Comparison of ENCODE assay signal across 19 cellular contexts in the genomic region with DNA sequence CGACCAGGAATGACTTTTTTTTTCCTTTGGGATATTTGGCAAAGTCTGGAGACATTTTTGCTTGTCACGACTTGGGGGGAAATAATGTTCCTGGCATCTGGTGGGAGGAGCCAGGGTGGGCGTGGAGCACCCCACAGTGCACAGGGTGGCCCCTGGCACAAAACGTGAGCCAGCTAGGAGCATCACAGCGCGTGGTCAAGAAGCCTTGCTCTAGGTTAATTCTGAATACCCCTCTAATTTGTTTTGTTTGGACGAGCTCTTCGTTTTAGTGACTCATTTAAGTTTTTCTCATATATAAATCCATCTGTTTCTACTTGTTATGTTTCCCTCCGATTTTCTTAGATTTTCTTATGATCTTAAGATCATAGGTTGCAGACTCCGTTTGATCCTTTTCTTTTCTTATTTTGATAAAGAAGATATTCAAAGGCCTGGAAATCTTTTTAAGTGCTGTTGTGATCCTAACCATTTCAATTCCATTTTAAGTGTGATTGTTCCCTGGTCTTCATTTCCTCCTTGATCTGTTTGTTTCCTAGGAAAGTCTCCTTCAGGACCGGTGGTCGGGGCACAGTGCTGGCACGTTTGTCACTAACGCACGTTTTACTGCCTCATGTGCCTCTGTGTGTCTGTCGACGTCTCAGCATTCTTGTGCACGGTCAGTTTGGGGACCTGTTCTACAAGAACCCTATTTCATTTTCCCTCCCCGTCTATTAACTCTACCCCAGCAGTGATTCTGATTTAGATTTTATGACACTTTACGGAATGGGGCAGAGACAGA.
DNase-seq lines count a peak whose midpoint lies in the region; ATAC-seq, FAIRE-seq and TF ChIP-seq lines count a peak whose summit lies in the region.
"Had no signal": no experiment of that assay in that cellular context is flagged by ENCODE, and none has a peak within 500 bp of the region (broad histone marks: within the 10 kb centered on the region; RNA-seq: fewer than 3 reads in every experiment).

No MANE protein-coding gene starts in this region.

- POLR2A ChIA-PET in MCF 10A (lab: Yijun Ruan, JAX), result interaction anchor here (1.3 kb wide), 1 partner anchor 95 kb away, joined by 6 read pairs; the partner anchor contains the start of gene TWIST2

- H2AFZ ChIP-seq in astrocyte (ENCODE audit: low read depth, low read length), result no peak overlapping the region

- H3K36me3 ChIP-seq in breast epithelium (no peaks in the 10 kb centered on the region), astrocyte (ENCODE audit: insufficient read depth, low read length) (no peaks in the 10 kb centered on the region), lung (ENCODE audit: control insufficient read depth in 2 of 2, insufficient read depth in 2 of 2, low read length in 2 of 2) (no peaks in the 10 kb centered on the region)
- H3K36me3 ChIP-seq: BLaER1, thyroid gland had no signal

- peak overlapping the region; percentile 17 for H3K4me2 ChIP-seq in astrocyte (ENCODE audit: low read length)
- H3K4me2 ChIP-seq: BLaER1 had no signal

- 69 to 85% methylated on average over 20 of the region's 20 CpGs for WGBS in lung, 2 donors

- H3K27ac ChIP-seq in breast epithelium, result no peak overlapping the region
- H3K27ac ChIP-seq in astrocyte (ENCODE audit: low read depth, low read length), result no peak overlapping the region
- H3K27ac ChIP-seq in lung (ENCODE audit: low read depth in 1 of 2, low read length in 1 of 2), result no peak overlapping the region
- H3K27ac ChIP-seq: BLaER1, thyroid gland had no signal

- FAIRE-seq in astrocyte (lab: Jason Lieb, UNC), result no peak

- intact Hi-C loops in MCF 10A (cut with micrococcal nuclease) (loop anchor here (10.0 kb wide), 1 partner anchor 218 kb away; no protein-coding TSS in a partner anchor), breast epithelium (cut with DNase I; ENCODE audit: low total_unique reads) (no loop called here)

- peak; percentile 45 for DNase-seq in MCF 10A (ENCODE audit: unreplicated experiment)
- DNase-seq in breast epithelium (ENCODE audit: low spot score in 2 of 2), result no peak
- peak; percentile 73 for DNase-seq in astrocyte (ENCODE audit: low read depth)
- peak; percentile 14 for DNase-seq in lung (ENCODE audit: low spot score)
- no peak for DNase-seq in NCI-H1436 (lab: John Stamatoyannopoulos, UW)
- DNase-seq in GDM1 (lab: John Stamatoyannopoulos, UW), result no peak
- no peak for DNase-seq in SHP77 (lab: John Stamatoyannopoulos, UW)
- DNase-seq: activated naive CD4-positive, alpha-beta T cell treated with anti-CD3 and anti-CD28 coated beads, Interleukin-2, amount 10 ng/mL, durations not matched to agents 7 days and 5 days; activated T-cell treated with anti-CD3 and anti-CD28 coated beads, Interleukin-2, amount 50 U/mL, for 4 hours; anterior cingulate cortex; H7; NCI-H524; RPMI8226; stimulated activated CD4-positive, alpha-beta T cell treated with anti-CD3 and anti-CD28 coated beads, Interleukin-4, amount 100 ng/mL, for 24 hours; stimulated activated naive CD4-positive, alpha-beta T cell treated with Interleukin-2 at 50 U/mL for 16 hours; thyroid gland had no signal

- H3K27me3 Mint-ChIP-seq in MCF 10A (ENCODE audit: insufficient read depth, unreplicated experiment) (no peaks in the 10 kb centered on the region), astrocyte (ENCODE audit: low read depth, unreplicated experiment) (peaks cover 17% of the 10 kb centered on the region)

- H3K4me1 Mint-ChIP-seq in MCF 10A (ENCODE audit: insufficient read depth, unreplicated experiment), result peaks cover 28% of the 10 kb centered on the region
- peaks cover 6% of the 10 kb centered on the region for H3K4me1 Mint-ChIP-seq in astrocyte (ENCODE audit: low read depth, unreplicated experiment)
- H3K4me1 Mint-ChIP-seq: memory B cell had no signal

- no peak overlapping the region for H3K4me3 Mint-ChIP-seq in MCF 10A (ENCODE audit: unreplicated experiment)
- H3K4me3 Mint-ChIP-seq in astrocyte (ENCODE audit: unreplicated experiment), result no peak overlapping the region
- H3K4me3 Mint-ChIP-seq: activated naive CD4-positive, alpha-beta T cell treated with anti-CD3 and anti-CD28 coated beads, Interleukin-2, amount 10 ng/mL, durations not matched to agents 7 days and 5 days; activated T-cell treated with anti-CD3 and anti-CD28 coated beads, Interleukin-2, amount 50 U/mL, for 4 hours; memory B cell had no signal

- H4K20me1 ChIP-seq in astrocyte (ENCODE audit: insufficient read depth, low read length), result no peaks in the 10 kb centered on the region

- H3K4me3 ChIP-seq in breast epithelium, result no peak overlapping the region
- H3K4me3 ChIP-seq in astrocyte (ENCODE audit: insufficient read depth, low read depth, low read length), result no peak overlapping the region
- H3K4me3 ChIP-seq in lung, result no peak overlapping the region
- H3K4me3 ChIP-seq: BLaER1, thyroid gland had no signal

- H3K27me3 ChIP-seq in breast epithelium, result no peaks in the 10 kb centered on the region
- H3K27me3 ChIP-seq in astrocyte (ENCODE audit: insufficient read depth, low read length), result no peaks in the 10 kb centered on the region
- H3K27me3 ChIP-seq in lung (ENCODE audit: control insufficient read depth, insufficient read depth), result no peaks in the 10 kb centered on the region
- H3K27me3 ChIP-seq: BLaER1, thyroid gland had no signal

- H3K79me2 ChIP-seq in astrocyte (ENCODE audit: insufficient read depth, low read length), result no peaks in the 10 kb centered on the region

- H3K27ac Mint-ChIP-seq in MCF 10A (ENCODE audit: low read depth, unreplicated experiment) (peak overlapping the region; percentile 82), astrocyte (ENCODE audit: unreplicated experiment) (no peak overlapping the region)
- H3K27ac Mint-ChIP-seq: activated naive CD4-positive, alpha-beta T cell treated with anti-CD3 and anti-CD28 coated beads, Interleukin-2, amount 10 ng/mL, durations not matched to agents 7 days and 5 days; memory B cell had no signal

- CTCF ChIA-PET in MCF 10A (lab: Yijun Ruan, JAX), result no interaction called here

- no peak for ATAC-seq in lung (ENCODE audit: insufficient read depth, low FRiP score)
- ATAC-seq in HG02870 (IDR thresholded peaks at IDR 0.05; ENCODE audit: unreplicated experiment), result no peak
- ATAC-seq: activated T-cell treated with anti-CD3 and anti-CD28 coated beads, Interleukin-2, amount 50 U/mL, for 4 hours had no signal

- H3K9me3 Mint-ChIP-seq in MCF 10A (ENCODE audit: unreplicated experiment) (no peaks in the 10 kb centered on the region), astrocyte (ENCODE audit: unreplicated experiment) (peaks cover 4% of the 10 kb centered on the region)
- H3K9me3 Mint-ChIP-seq: activated naive CD4-positive, alpha-beta T cell treated with anti-CD3 and anti-CD28 coated beads, Interleukin-2, amount 10 ng/mL, durations not matched to agents 7 days and 5 days; activated T-cell treated with anti-CD3 and anti-CD28 coated beads, Interleukin-2, amount 50 U/mL, for 4 hours; memory B cell had no signal

- TF ChIP-seq CTCF in MCF 10A (IDR thresholded peaks at IDR 0.05; ENCODE audit: unreplicated experiment) (no peak), breast epithelium (IDR thresholded peaks at IDR 0.05) (no peak), astrocyte (IDR thresholded peaks at IDR 0.05; ENCODE audit: insufficient read depth, low read depth, low read length) (no peak), lung (IDR thresholded peaks at IDR 0.05; ENCODE audit: control extremely low read depth, extremely low read depth) (no peak)

- TF ChIP-seq POLR2A in breast epithelium (IDR thresholded peaks at IDR 0.05), result no peak

- peak overlapping the region; percentile 7 for H3K9ac ChIP-seq in astrocyte (ENCODE audit: low read length)
- H3K9ac ChIP-seq: BLaER1 had no signal

- BruUV-seq in MCF 10A (replicated peaks; lab: Mats Ljungman, UMichigan), result no TSS peak

- H3K9me3 ChIP-seq in breast epithelium, result no peaks in the 10 kb centered on the region
- H3K9me3 ChIP-seq in astrocyte (ENCODE audit: insufficient read depth, low read depth, low read length), result peaks cover 2% of the 10 kb centered on the region
- no peaks in the 10 kb centered on the region for H3K9me3 ChIP-seq in lung (ENCODE audit: control insufficient read depth in 2 of 2, insufficient read depth in 1 of 2, low read length in 1 of 2)
- H3K9me3 ChIP-seq: thyroid gland had no signal

- peaks cover 9% of the 10 kb centered on the region for H3K36me3 Mint-ChIP-seq in MCF 10A (ENCODE audit: insufficient read depth, unreplicated experiment)
- H3K36me3 Mint-ChIP-seq in astrocyte (ENCODE audit: low read depth, unreplicated experiment), result no peaks in the 10 kb centered on the region
- H3K36me3 Mint-ChIP-seq: activated naive CD4-positive, alpha-beta T cell treated with anti-CD3 and anti-CD28 coated beads, Interleukin-2, amount 10 ng/mL, durations not matched to agents 7 days and 5 days; memory B cell had no signal

- H3K4me1 ChIP-seq in breast epithelium, result no peaks in the 10 kb centered on the region
- peaks cover 27% of the 10 kb centered on the region for H3K4me1 ChIP-seq in astrocyte (ENCODE audit: insufficient read depth, low read length)
- peaks cover 0 to 1% of the 10 kb centered on the region in 2 donors for H3K4me1 ChIP-seq in lung (ENCODE audit: control insufficient read depth in 2 of 2, insufficient read depth in 2 of 2, low read length in 2 of 2)
- H3K4me1 ChIP-seq: thyroid gland had no signal

Comparison
In these comparisons a context has a peak if more than half of its experiments do, and no peak if none do; other contexts are left out.
1. DNase-seq: peak in MCF 10A (single experiment), astrocyte (single experiment) and lung (single experiment); none in breast epithelium (0 of 2), NCI-H1436 (single experiment), GDM1 (single experiment) and SHP77 (0 of 2).